Comparison of ENCODE assay signal across 8 cellular contexts in the genomic region with DNA sequence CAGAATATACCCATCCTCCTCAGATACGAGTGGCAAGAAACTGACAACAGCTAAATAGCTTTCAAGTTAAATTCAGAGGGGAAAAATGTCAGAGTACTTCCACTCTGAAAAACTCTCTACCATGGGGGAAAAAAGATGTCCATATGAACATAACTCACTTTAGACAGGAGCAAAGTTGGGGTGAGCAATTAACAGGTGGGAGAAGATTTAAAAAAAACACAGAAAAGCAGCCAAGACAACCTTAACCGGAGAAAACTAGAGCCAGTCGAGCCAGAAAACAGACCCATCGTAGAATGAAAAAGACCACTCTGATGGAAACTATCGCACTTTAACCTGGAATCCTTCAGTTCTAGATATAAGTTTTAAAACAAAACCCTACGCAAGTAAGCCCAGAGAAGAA. TPM values are rescaled to one million over a fixed set of nuclear protein-coding genes. Genes with fewer than 3 reads are reported as not detected.
A peak's percentile ranks its signal among the peaks of the same experiment; 100 is the strongest.
DNase-seq lines count a peak whose midpoint lies in the region; ATAC-seq and TF ChIP-seq lines count a peak whose summit lies in the region.

No MANE protein-coding gene starts in this region.

- peaks cover 35% of the 10 kb centered on the region for H3K36me3 ChIP-seq in adipocyte (ENCODE audit: control insufficient read depth, insufficient read depth, low read length, severe bottlenecking)
- peaks cover 0 to 44% of the 10 kb centered on the region in 2 donors for H3K36me3 ChIP-seq in left lung
- no peaks in the 10 kb centered on the region for H3K36me3 ChIP-seq in testis (ENCODE audit: low read depth, missing control alignments)

- no peak for TF ChIP-seq POLR2A in testis (IDR thresholded peaks at IDR 0.05)
- TF ChIP-seq POLR2A in erythroblast (IDR thresholded peaks at IDR 0.05; ENCODE audit: low read length): no peak

- 2% methylated on average over 6 of the region's 6 CpGs for WGBS in testis, 2 donors

- H3K27me3 ChIP-seq in adipocyte (replicated peaks; ENCODE audit: control insufficient read depth, insufficient read depth, low read length): no peaks in the 10 kb centered on the region
- no peaks in the 10 kb centered on the region for H3K27me3 ChIP-seq in left lung
- H3K27me3 ChIP-seq in testis: no peaks in the 10 kb centered on the region

- H3K4me1 Mint-ChIP-seq in T-helper 2 cell treated with Interferon-gamma antibody and Interleukin-4, amounts not matched to agents 5 μg/mL and 100 μg/mL, for 36 hours (ENCODE audit: low read depth): peaks cover 25% of the 10 kb centered on the region

- H3K27me3 Mint-ChIP-seq in T-helper 2 cell treated with Interferon-gamma antibody and Interleukin-4, amounts not matched to agents 5 μg/mL and 100 μg/mL, for 36 hours (ENCODE audit: low read depth): no peaks in the 10 kb centered on the region

- TF ChIP-seq CTCF in left lung (IDR thresholded peaks at IDR 0.05) (no peak), testis (IDR thresholded peaks at IDR 0.05) (no peak)

- H3K9me3 Mint-ChIP-seq in T-helper 2 cell treated with Interferon-gamma antibody and Interleukin-4, amounts not matched to agents 5 μg/mL and 100 μg/mL, for 36 hours: no peaks in the 10 kb centered on the region

- ATAC-seq in left lung: no peak

- peak overlapping the region; percentile 95 for H3K9ac ChIP-seq in adipocyte (ENCODE audit: low read length)

- H3K27ac ChIP-seq in left lung (peak overlapping the region; percentile 79 to 88), testis (peak overlapping the region; percentile 80 to 95)

- H3K4me3 Mint-ChIP-seq in T-helper 2 cell treated with Interferon-gamma antibody and Interleukin-4, amounts not matched to agents 5 μg/mL and 100 μg/mL, for 36 hours: peak overlapping the region; percentile 97

- peak overlapping the region; percentile 93 for H3K4me3 ChIP-seq in adipocyte (ENCODE audit: low read length)
- H3K4me3 ChIP-seq in left lung: peak overlapping the region; percentile 65 to 67
- H3K4me3 ChIP-seq in testis: peak overlapping the region; percentile 76 to 98

- H3K4me1 ChIP-seq in adipocyte (ENCODE audit: control insufficient read depth, insufficient read depth, low read length) (peaks cover 17% of the 10 kb centered on the region), left lung (peaks cover 5 to 47% of the 10 kb centered on the region in 2 donors), testis (peaks cover 11% of the 10 kb centered on the region)

- H3K9me3 ChIP-seq in adipocyte (ENCODE audit: control insufficient read depth, low read length) (no peaks in the 10 kb centered on the region), left lung (no peaks in the 10 kb centered on the region), testis (no peaks in the 10 kb centered on the region)

- H3K27ac Mint-ChIP-seq in T-helper 2 cell treated with Interferon-gamma antibody and Interleukin-4, amounts not matched to agents 5 μg/mL and 100 μg/mL, for 36 hours: peak overlapping the region; percentile 99

- no peak for DNase-seq in T-helper 2 cell treated with Interferon-gamma antibody and Interleukin-4, amounts not matched to agents 5 μg/mL and 100 μg/mL, for 36 hours (ENCODE audit: low spot score)
- no peak for DNase-seq in T-helper 2 cell
- peak; percentile 15 for DNase-seq in adipocyte (ENCODE audit: low read depth)
- DNase-seq in left lung: no peak
- DNase-seq in testis: no peak
- no peak for DNase-seq in erythroblast (lab: John Stamatoyannopoulos, UW)
- no peak for DNase-seq in GM03348 (ENCODE audit: low spot score)
- DNase-seq in cerebellar cortex (ENCODE audit: low spot score): no peak

- intact Hi-C loops in left lung (cut with DNase I): no loop called here
- intact Hi-C loops in testis (cut with DNase I; ENCODE audit: low total_unique reads): no loop called here

- peaks cover 32% of the 10 kb centered on the region for H3K36me3 Mint-ChIP-seq in T-helper 2 cell treated with Interferon-gamma antibody and Interleukin-4, amounts not matched to agents 5 μg/mL and 100 μg/mL, for 36 hours (ENCODE audit: low read depth)

RNA-seq across cellular contexts. Expression of gene TERF2, which starts 0.8 kb away (rescaled TPM):
- total RNA-seq in left lung (10 to 100 TPM; 24.1 to 26.5 TPM), testis (10 to 100 TPM; 35.2 to 36.0 TPM)
- 34.6 TPM for polyA plus RNA-seq in testis (ENCODE audit: insufficient read depth, low read depth, low replicate concordance)

RNA-seq across cellular contexts. Expression of gene TMED6, which starts 33.4 kb away (rescaled TPM):
- total RNA-seq in left lung (1 to 10 TPM; 1.2 to 4.2 TPM), testis (1 to 10 TPM in 1 of 2 donors, not detected in 1; 1.4 TPM)
- 1.6 TPM for polyA plus RNA-seq in testis (ENCODE audit: insufficient read depth, low read depth, low replicate concordance)

RNA-seq across cellular contexts. Expression of gene CYB5B, which starts 39.4 kb away (rescaled TPM):
- 100 to 1,000 TPM; 102 to 117 TPM for total RNA-seq in left lung
- 10 to 100 TPM; 65.8 to 85.0 TPM for total RNA-seq in testis
- polyA plus RNA-seq in testis (ENCODE audit: insufficient read depth, low read depth, low replicate concordance): 91.9 TPM

RNA-seq across cellular contexts. Expression of gene NIP7, which starts 45.4 kb away (rescaled TPM):
- total RNA-seq in left lung (10 to 100 TPM; 17.4 to 25.8 TPM), testis (10 to 100 TPM; 16.2 to 17.2 TPM)
- polyA plus RNA-seq in testis (ENCODE audit: insufficient read depth, low read depth, low replicate concordance): 22.4 TPM

RNA-seq across cellular contexts. Expression of gene COG8, which starts 45.6 kb away (rescaled TPM):
- total RNA-seq in left lung (10 to 100 TPM; 29.9 to 34.3 TPM), testis (10 to 100 TPM; 90.8 to 96.6 TPM)
- polyA plus RNA-seq in testis (ENCODE audit: insufficient read depth, low read depth, low replicate concordance): 74.1 TPM
